1 cellular context compared by ENCODE assay signal in the genomic region with DNA sequence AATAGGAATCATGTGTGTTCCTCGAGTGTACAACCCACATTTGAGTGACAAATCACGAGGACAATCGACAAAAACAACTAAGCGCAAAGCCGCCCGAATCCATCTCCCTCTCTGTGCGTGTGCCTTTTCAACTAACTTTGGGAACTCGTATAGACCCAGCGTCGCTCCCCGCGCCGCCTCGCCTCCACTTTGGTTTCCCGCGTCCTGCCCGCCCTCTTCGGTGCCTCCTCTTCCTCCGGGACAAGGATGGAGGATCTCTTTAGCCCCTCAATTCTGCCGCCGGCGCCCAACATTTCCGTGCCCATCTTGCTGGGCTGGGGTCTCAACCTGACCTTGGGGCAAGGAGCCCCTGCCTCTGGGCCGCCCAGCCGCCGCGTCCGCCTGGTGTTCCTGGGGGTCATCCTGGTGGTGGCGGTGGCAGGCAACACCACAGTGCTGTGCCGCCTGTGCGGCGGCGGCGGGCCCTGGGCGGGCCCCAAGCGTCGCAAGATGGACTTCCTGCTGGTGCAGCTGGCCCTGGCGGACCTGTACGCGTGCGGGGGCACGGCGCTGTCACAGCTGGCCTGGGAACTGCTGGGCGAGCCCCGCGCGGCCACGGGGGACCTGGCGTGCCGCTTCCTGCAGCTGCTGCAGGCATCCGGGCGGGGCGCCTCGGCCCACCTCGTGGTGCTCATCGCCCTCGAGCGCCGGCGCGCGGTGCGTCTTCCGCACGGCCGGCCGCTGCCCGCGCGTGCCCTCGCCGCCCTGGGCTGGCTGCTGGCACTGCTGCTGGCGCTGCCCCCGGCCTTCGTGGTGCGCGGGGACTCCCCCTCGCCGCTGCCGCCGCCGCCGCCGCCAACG.
TF ChIP-seq lines count a peak whose summit lies in the region.

Gene GPR150, plus strand, starts transcription at position 58 of the 840 bp plus-strand sequence. Its CDS starts 189 bp downstream, at position 247.

TF ChIP-seq in HepG2, 621 proteins besides CTCF, POLR2A, EP300 and RAD21 (continued from another document and continues in another):
- TF ChIP-seq, protein P1, sequence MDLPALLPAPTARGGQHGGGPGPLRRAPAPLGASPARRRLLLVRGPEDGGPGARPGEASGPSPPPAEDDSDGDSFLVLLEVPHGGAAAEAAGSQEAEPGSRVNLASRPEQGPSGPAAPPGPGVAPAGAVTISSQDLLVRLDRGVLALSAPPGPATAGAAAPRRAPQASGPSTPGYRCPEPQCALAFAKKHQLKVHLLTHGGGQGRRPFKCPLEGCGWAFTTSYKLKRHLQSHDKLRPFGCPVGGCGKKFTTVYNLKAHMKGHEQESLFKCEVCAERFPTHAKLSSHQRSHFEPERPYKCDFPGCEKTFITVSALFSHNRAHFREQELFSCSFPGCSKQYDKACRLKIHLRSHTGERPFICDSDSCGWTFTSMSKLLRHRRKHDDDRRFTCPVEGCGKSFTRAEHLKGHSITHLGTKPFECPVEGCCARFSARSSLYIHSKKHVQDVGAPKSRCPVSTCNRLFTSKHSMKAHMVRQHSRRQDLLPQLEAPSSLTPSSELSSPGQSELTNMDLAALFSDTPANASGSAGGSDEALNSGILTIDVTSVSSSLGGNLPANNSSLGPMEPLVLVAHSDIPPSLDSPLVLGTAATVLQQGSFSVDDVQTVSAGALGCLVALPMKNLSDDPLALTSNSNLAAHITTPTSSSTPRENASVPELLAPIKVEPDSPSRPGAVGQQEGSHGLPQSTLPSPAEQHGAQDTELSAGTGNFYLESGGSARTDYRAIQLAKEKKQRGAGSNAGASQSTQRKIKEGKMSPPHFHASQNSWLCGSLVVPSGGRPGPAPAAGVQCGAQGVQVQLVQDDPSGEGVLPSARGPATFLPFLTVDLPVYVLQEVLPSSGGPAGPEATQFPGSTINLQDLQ (CRISPR knock-in tag; IDR thresholded peaks at IDR 0.05) = no peak
- no peak for TF ChIP-seq RAD51 (IDR thresholded peaks at IDR 0.05; ENCODE audit: borderline replicate concordance)
- no peak for TF ChIP-seq ZKSCAN8 (CRISPR knock-in tag; IDR thresholded peaks at IDR 0.05; ENCODE audit: borderline replicate concordance)
- peak; percentile 66; the same call in 1 of the 2 replicates for TF ChIP-seq NFKB2 (CRISPR knock-in tag; IDR thresholded peaks at IDR 0.05; ENCODE audit: borderline replicate concordance)
- no peak for TF ChIP-seq TCF12 (IDR thresholded peaks at IDR 0.05)
- TF ChIP-seq TCF12 (CRISPR knock-in tag; IDR thresholded peaks at IDR 0.05) = no peak
- TF ChIP-seq ZNF687 (CRISPR knock-in tag; IDR thresholded peaks at IDR 0.05) = peak; percentile 73
- TF ChIP-seq PLRG1 (conservative IDR thresholded peaks at IDR 0.05) = no peak
- TF ChIP-seq MTF1 (CRISPR knock-in tag; IDR thresholded peaks at IDR 0.05) = no peak
- TF ChIP-seq, protein P2, sequence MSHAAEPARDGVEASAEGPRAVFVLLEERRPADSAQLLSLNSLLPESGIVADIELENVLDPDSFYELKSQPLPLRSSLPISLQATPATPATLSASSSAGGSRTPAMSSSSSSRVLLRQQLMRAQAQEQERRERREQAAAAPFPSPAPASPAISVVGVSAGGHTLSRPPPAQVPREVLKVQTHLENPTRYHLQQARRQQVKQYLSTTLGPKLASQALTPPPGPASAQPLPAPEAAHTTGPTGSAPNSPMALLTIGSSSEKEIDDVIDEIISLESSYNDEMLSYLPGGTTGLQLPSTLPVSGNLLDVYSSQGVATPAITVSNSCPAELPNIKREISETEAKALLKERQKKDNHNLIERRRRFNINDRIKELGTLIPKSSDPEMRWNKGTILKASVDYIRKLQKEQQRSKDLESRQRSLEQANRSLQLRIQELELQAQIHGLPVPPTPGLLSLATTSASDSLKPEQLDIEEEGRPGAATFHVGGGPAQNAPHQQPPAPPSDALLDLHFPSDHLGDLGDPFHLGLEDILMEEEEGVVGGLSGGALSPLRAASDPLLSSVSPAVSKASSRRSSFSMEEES (CRISPR knock-in tag; IDR thresholded peaks at IDR 0.05) = no peak
- TF ChIP-seq TFDP1 (CRISPR knock-in tag; IDR thresholded peaks at IDR 0.05; ENCODE audit: borderline replicate concordance) = peak; percentile 46; the same call in 1 of the 2 replicates
- peak; percentile 8 for TF ChIP-seq IKZF4 (CRISPR knock-in tag; IDR thresholded peaks at IDR 0.05; ENCODE audit: borderline replicate concordance, low read depth, not compliant biosample characterization)
- peak; percentile 21; the same call in 1 of the 2 replicates for TF ChIP-seq PHF8 (CRISPR knock-in tag; IDR thresholded peaks at IDR 0.05)
- no peak for TF ChIP-seq FOXO4 (CRISPR knock-in tag; conservative IDR thresholded peaks at IDR 0.05)
- TF ChIP-seq CBX2 (IDR thresholded peaks at IDR 0.05; ENCODE audit: low read depth, low read length) = no peak
- peak; percentile 18; the same call in 1 of the 2 replicates for TF ChIP-seq CBX2 (CRISPR knock-in tag; IDR thresholded peaks at IDR 0.05; ENCODE audit: low read depth)
- TF ChIP-seq SRSF4 (IDR thresholded peaks at IDR 0.05; ENCODE audit: low read depth, low read length, poor library complexity, severe bottlenecking) = no peak
- TF ChIP-seq ZNF607 (CRISPR knock-in tag; IDR thresholded peaks at IDR 0.05; ENCODE audit: borderline replicate concordance) = peak; percentile 40; the same call in 1 of the 2 replicates
- peak; percentile 40 for TF ChIP-seq ZNF501 (CRISPR knock-in tag; IDR thresholded peaks at IDR 0.05)
- TF ChIP-seq, protein P3, sequence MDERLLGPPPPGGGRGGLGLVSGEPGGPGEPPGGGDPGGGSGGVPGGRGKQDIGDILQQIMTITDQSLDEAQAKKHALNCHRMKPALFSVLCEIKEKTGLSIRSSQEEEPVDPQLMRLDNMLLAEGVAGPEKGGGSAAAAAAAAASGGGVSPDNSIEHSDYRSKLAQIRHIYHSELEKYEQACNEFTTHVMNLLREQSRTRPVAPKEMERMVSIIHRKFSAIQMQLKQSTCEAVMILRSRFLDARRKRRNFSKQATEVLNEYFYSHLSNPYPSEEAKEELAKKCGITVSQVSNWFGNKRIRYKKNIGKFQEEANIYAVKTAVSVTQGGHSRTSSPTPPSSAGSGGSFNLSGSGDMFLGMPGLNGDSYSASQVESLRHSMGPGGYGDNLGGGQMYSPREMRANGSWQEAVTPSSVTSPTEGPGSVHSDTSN (CRISPR knock-in tag; IDR thresholded peaks at IDR 0.05) = no peak
- 0 out of 2 replicates have a peak, but pooled peaks have one; percentile 49 for TF ChIP-seq MTF2 (CRISPR knock-in tag; IDR thresholded peaks at IDR 0.05; ENCODE audit: borderline replicate concordance)
- TF ChIP-seq HNRNPK (IDR thresholded peaks at IDR 0.05; ENCODE audit: low read depth, low read length, poor library complexity, severe bottlenecking) = peak; percentile 26
- peak; percentile 37; the same call in 1 of the 2 replicates for TF ChIP-seq ARHGAP35 (CRISPR knock-in tag; IDR thresholded peaks at IDR 0.05; ENCODE audit: borderline replicate concordance)
- peak; percentile 33; the same call in 1 of the 2 replicates for TF ChIP-seq ZBTB43 (CRISPR knock-in tag; conservative IDR thresholded peaks at IDR 0.05)
- no peak for TF ChIP-seq HNRNPLL (IDR thresholded peaks at IDR 0.05; ENCODE audit: low read depth, low read length, poor library complexity, severe bottlenecking)
- peak; percentile 91 for TF ChIP-seq CCDC6 (CRISPR knock-in tag; IDR thresholded peaks at IDR 0.05)
- TF ChIP-seq FOXK1 (CRISPR knock-in tag; IDR thresholded peaks at IDR 0.05; ENCODE audit: borderline replicate concordance, low read depth) = 0 out of 2 replicates have a peak, but pooled peaks have one; percentile 11
- TF ChIP-seq ZNF564 (CRISPR knock-in tag; IDR thresholded peaks at IDR 0.05) = 0 out of 2 replicates have a peak, but pooled peaks have one; percentile 50
- TF ChIP-seq MAZ (IDR thresholded peaks at IDR 0.05; ENCODE audit: borderline replicate concordance, low read depth, low read length) = no peak
- 0 out of 2 replicates have a peak, but pooled peaks have one; percentile 54 for TF ChIP-seq MAZ (CRISPR knock-in tag; IDR thresholded peaks at IDR 0.05; ENCODE audit: low read depth)
- no peak for TF ChIP-seq CBFB (CRISPR knock-in tag; IDR thresholded peaks at IDR 0.05)
- TF ChIP-seq ZSCAN20 (CRISPR knock-in tag; IDR thresholded peaks at IDR 0.05; ENCODE audit: borderline replicate concordance) = no peak
- TF ChIP-seq TAF15 (IDR thresholded peaks at IDR 0.05; ENCODE audit: low read depth, low read length, poor library complexity, severe bottlenecking) = no peak
- no peak; the same call in 1 of the 2 replicates for TF ChIP-seq KDM2A (CRISPR knock-in tag; IDR thresholded peaks at IDR 0.05; ENCODE audit: borderline replicate concordance, low read depth)
- no peak for TF ChIP-seq REXO4 (CRISPR knock-in tag; IDR thresholded peaks at IDR 0.05; ENCODE audit: borderline replicate concordance)
- TF ChIP-seq ATF3 (CRISPR knock-in tag; IDR thresholded peaks at IDR 0.05) = no peak
- TF ChIP-seq, protein P4, sequence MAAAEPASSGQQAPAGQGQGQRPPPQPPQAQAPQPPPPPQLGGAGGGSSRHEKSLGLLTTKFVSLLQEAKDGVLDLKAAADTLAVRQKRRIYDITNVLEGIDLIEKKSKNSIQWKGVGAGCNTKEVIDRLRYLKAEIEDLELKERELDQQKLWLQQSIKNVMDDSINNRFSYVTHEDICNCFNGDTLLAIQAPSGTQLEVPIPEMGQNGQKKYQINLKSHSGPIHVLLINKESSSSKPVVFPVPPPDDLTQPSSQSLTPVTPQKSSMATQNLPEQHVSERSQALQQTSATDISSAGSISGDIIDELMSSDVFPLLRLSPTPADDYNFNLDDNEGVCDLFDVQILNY (CRISPR knock-in tag; conservative IDR thresholded peaks at IDR 0.05) = no peak
- no peak for TF ChIP-seq SETDB1 (CRISPR knock-in tag; IDR thresholded peaks at IDR 0.05; ENCODE audit: borderline replicate concordance)
- no peak for TF ChIP-seq SRSF1 (optimal IDR thresholded peaks at IDR 0.05; ENCODE audit: low read depth, low read length)
- no peak for TF ChIP-seq CHD4 (IDR thresholded peaks at IDR 0.05; ENCODE audit: borderline replicate concordance, low read length)
- TF ChIP-seq, protein P5, sequence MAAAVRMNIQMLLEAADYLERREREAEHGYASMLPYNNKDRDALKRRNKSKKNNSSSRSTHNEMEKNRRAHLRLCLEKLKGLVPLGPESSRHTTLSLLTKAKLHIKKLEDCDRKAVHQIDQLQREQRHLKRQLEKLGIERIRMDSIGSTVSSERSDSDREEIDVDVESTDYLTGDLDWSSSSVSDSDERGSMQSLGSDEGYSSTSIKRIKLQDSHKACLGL (CRISPR knock-in tag; IDR thresholded peaks at IDR 0.05) = peak; percentile 18; the same call in 1 of the 2 replicates
- peak; percentile 10; the same call in 1 of the 2 replicates for TF ChIP-seq NCOA2 (CRISPR knock-in tag; IDR thresholded peaks at IDR 0.05)
- no peak for TF ChIP-seq ARNT (IDR thresholded peaks at IDR 0.05)
